Comparison of ENCODE assay signal across 13 cellular contexts in the genomic region with DNA sequence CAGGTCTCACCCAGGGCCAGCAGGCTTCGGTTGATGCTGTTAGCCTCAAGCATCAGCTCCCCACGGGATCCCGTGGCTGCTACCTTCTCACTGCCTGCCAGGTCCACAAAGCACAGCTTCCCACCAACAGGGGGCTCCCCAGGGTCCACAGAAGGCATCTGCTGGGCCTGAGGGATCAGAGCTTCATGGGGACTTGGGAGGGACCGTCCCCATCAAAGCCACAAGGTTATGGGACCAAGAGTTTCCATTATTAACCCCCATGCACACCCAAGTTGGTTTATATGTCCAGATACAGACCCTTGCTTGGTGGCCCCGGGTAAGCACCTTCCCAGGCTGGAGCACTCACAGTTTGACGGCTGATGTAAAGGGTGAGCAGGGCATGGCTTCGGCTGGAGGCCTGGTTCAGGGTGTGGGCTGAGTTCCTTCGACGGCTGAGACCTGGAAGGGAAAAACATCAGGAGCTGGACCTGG. TPM values are rescaled to one million over a fixed set of nuclear protein-coding genes. Genes with fewer than 3 reads are reported as not detected.
DNase-seq lines count a peak whose midpoint lies in the region; ATAC-seq and TF ChIP-seq lines count a peak whose summit lies in the region.
"Had no signal": no experiment of that assay in that cellular context is flagged by ENCODE, and none has a peak within 500 bp of the region (broad histone marks: within the 10 kb centered on the region; RNA-seq: fewer than 3 reads in every experiment).

No MANE protein-coding gene starts in this region.

- POLR2A ChIA-PET in activated CD4-positive, alpha-beta T cell treated with anti-CD3 and anti-CD28 coated beads for 36 hours (lab: Charles Lee), result no interaction called here

- H3K36me3 Mint-ChIP-seq in activated CD4-positive, alpha-beta T cell treated with anti-CD3 and anti-CD28 coated beads for 36 hours (ENCODE audit: low read depth), result no peaks in the 10 kb centered on the region
- H3K36me3 Mint-ChIP-seq in endodermal cell (ENCODE audit: low read depth), result peaks cover 6% of the 10 kb centered on the region
- peaks cover 2% of the 10 kb centered on the region for H3K36me3 Mint-ChIP-seq in neural progenitor cell

- DNase-seq in activated CD4-positive, alpha-beta T cell treated with anti-CD3 and anti-CD28 coated beads for 36 hours, result peak; percentile 24
- DNase-seq in activated CD4-positive, alpha-beta T cell treated with anti-CD3 and anti-CD28 coated beads for 1 hour, result no peak
- DNase-seq in HuH-7.5 (ENCODE audit: low spot score) (peak; percentile 53), endodermal cell (peak; percentile 86), neural progenitor cell (ENCODE audit: low spot score) (peak; percentile 52), T-helper 2 cell (no peak), NCI-H748 (lab: John Stamatoyannopoulos, UW; ENCODE audit: unreplicated experiment) (no peak)
- DNase-seq: caudate nucleus, NCI-H1694 treated with DMSO at 0.1 percent for 48 hours, T-helper 9 cell had no signal

- no peak overlapping the region for H3K9ac ChIP-seq in endodermal cell (ENCODE audit: extremely low read depth, low read length, poor library complexity, severe bottlenecking)
- no peak overlapping the region for H3K9ac ChIP-seq in neural progenitor cell

- peaks cover 10% of the 10 kb centered on the region for H3F3A ChIP-seq in neural progenitor cell (ENCODE audit: low read depth)

- H3K4me3 Mint-ChIP-seq in activated CD4-positive, alpha-beta T cell treated with anti-CD3 and anti-CD28 coated beads for 36 hours, result no peak overlapping the region
- H3K4me3 Mint-ChIP-seq in endodermal cell (no peak overlapping the region), neural progenitor cell (peak overlapping the region; percentile 41)

- H3K4me1 ChIP-seq in endodermal cell (ENCODE audit: control insufficient read depth, insufficient read depth, low read length) (no peaks in the 10 kb centered on the region), neural progenitor cell (peaks cover 11% of the 10 kb centered on the region)

- H3K9me3 Mint-ChIP-seq in activated CD4-positive, alpha-beta T cell treated with anti-CD3 and anti-CD28 coated beads for 36 hours (ENCODE audit: low read depth), result no peaks in the 10 kb centered on the region
- H3K9me3 Mint-ChIP-seq in endodermal cell (no peaks in the 10 kb centered on the region), neural progenitor cell (no peaks in the 10 kb centered on the region)

- no peaks in the 10 kb centered on the region for H4K20me1 ChIP-seq in neural progenitor cell (ENCODE audit: low read depth)

- H3K4me3 ChIP-seq in endodermal cell (ENCODE audit: low read length) (no peak overlapping the region), neural progenitor cell (no peak overlapping the region)
- H3K4me3 ChIP-seq: ovary had no signal

- H3K36me3 ChIP-seq in endodermal cell (ENCODE audit: control insufficient read depth, insufficient read depth, low read length) (no peaks in the 10 kb centered on the region), neural progenitor cell (no peaks in the 10 kb centered on the region)
- H3K36me3 ChIP-seq: ovary had no signal

- H3K27me3 ChIP-seq in endodermal cell (ENCODE audit: control insufficient read depth, insufficient read depth, low read length, poor library complexity, severe bottlenecking), result peaks cover 49% of the 10 kb centered on the region
- H3K27me3 ChIP-seq in neural progenitor cell, result peaks cover 56% of the 10 kb centered on the region
- H3K27me3 ChIP-seq: ovary had no signal

- peaks cover 28% of the 10 kb centered on the region for H3K27me3 Mint-ChIP-seq in activated CD4-positive, alpha-beta T cell treated with anti-CD3 and anti-CD28 coated beads for 36 hours
- peaks cover 44% of the 10 kb centered on the region for H3K27me3 Mint-ChIP-seq in endodermal cell (ENCODE audit: insufficient read depth)
- H3K27me3 Mint-ChIP-seq in neural progenitor cell (ENCODE audit: insufficient read depth, low read depth), result peaks cover 31% of the 10 kb centered on the region

- H3K9me3 ChIP-seq in endodermal cell (ENCODE audit: control insufficient read depth, low read length) (no peaks in the 10 kb centered on the region), neural progenitor cell (ENCODE audit: low read depth) (no peaks in the 10 kb centered on the region)
- H3K9me3 ChIP-seq: ovary had no signal

- 77 to 84% methylated on average over 7 to 9 of the region's 9 CpGs for WGBS in endodermal cell (ENCODE audit: insufficient coverage in 1 of 2, insufficient read length in 1 of 2), 2 experiments

- H3K79me2 ChIP-seq in neural progenitor cell (ENCODE audit: low read depth), result no peaks in the 10 kb centered on the region

- no peak for ATAC-seq in activated CD4-positive, alpha-beta T cell treated with anti-CD3 and anti-CD28 coated beads for 36 hours
- ATAC-seq in GM21737 (IDR thresholded peaks at IDR 0.05; ENCODE audit: unreplicated experiment), result no peak

- TF ChIP-seq CTCF in endodermal cell (conservative IDR thresholded peaks at IDR 0.05) (peak; percentile 79), neural progenitor cell (IDR thresholded peaks at IDR 0.05) (peak; percentile 55)

- intact Hi-C loops in activated CD4-positive, alpha-beta T cell treated with anti-CD3 and anti-CD28 coated beads for 36 hours (cut with DNase I, micrococcal nuclease), result no loop called here

- no peaks in the 10 kb centered on the region for H3K4me1 Mint-ChIP-seq in activated CD4-positive, alpha-beta T cell treated with anti-CD3 and anti-CD28 coated beads for 36 hours
- peaks cover 12% of the 10 kb centered on the region for H3K4me1 Mint-ChIP-seq in endodermal cell
- H3K4me1 Mint-ChIP-seq in neural progenitor cell, result peaks cover 13% of the 10 kb centered on the region

- H2AFZ ChIP-seq in neural progenitor cell (replicated peaks), result no peak overlapping the region

- no peak overlapping the region for H3K27ac Mint-ChIP-seq in activated CD4-positive, alpha-beta T cell treated with anti-CD3 and anti-CD28 coated beads for 36 hours
- H3K27ac Mint-ChIP-seq in endodermal cell (no peak overlapping the region), neural progenitor cell (no peak overlapping the region)

- no peak overlapping the region for H3K4me2 ChIP-seq in neural progenitor cell

- H3K27ac ChIP-seq in endodermal cell (ENCODE audit: low read depth, low read length) (no peak overlapping the region), neural progenitor cell (no peak overlapping the region)
- H3K27ac ChIP-seq: ovary had no signal

- CTCF ChIA-PET in activated CD4-positive, alpha-beta T cell treated with anti-CD3 and anti-CD28 coated beads for 36 hours (lab: Charles Lee), result interaction anchor here (0.6 to 2.5 kb wide), 4 partner anchors 12 to 208 kb away, joined by 3 to 10 read pairs (median 5); no protein-coding TSS in a partner anchor

RNA-seq across cellular contexts. Expression of gene KIF12, which starts 3.0 kb away (rescaled TPM):
- total RNA-seq in activated CD4-positive, alpha-beta T cell treated with anti-CD3 and anti-CD28 coated beads for 36 hours, result not detected
- total RNA-seq in endodermal cell (10 to 100 TPM; 11.4 to 16.3 TPM), neural progenitor cell (ENCODE audit: low replicate concordance) (0.56 and 0.59 TPM in 2 replicates)
- polyA plus RNA-seq in endodermal cell (2013, experiment 1 of 2), result 3.3 TPM
- polyA plus RNA-seq in endodermal cell (2013, experiment 2 of 2), result 4.1 TPM
- total RNA-seq: HT1080 had no signal

RNA-seq across cellular contexts. Expression of gene AMBP, which starts 18.0 kb away (rescaled TPM):
- total RNA-seq in activated CD4-positive, alpha-beta T cell treated with anti-CD3 and anti-CD28 coated beads for 36 hours, result not detected
- 1 to 10 TPM in 1 of 2 donors, under 1 TPM in 1; 0.68 to 2.9 TPM for total RNA-seq in endodermal cell
- 0.32 TPM for polyA plus RNA-seq in endodermal cell (2013, experiment 1 of 2)
- polyA plus RNA-seq in endodermal cell (2013, experiment 2 of 2), result 0.58 TPM
- total RNA-seq in neural progenitor cell (ENCODE audit: low replicate concordance), result 0.56 TPM in 1 of 2 replicates, not detected in the other

RNA-seq across cellular contexts. Expression of gene COL27A1, which starts 59.3 kb away (rescaled TPM):
- total RNA-seq in activated CD4-positive, alpha-beta T cell treated with anti-CD3 and anti-CD28 coated beads for 36 hours, result 1 to 10 TPM; 8.9 to 9.1 TPM
- total RNA-seq in endodermal cell (10 to 100 TPM; 43.8 to 69.5 TPM), neural progenitor cell (ENCODE audit: low replicate concordance) (4.3 and 16.2 TPM in 2 replicates)
- polyA plus RNA-seq in endodermal cell (2013, experiment 1 of 2), result 27.0 TPM
- polyA plus RNA-seq in endodermal cell (2013, experiment 2 of 2), result 29.4 TPM

Comparison
In these comparisons a context has a peak if more than half of its experiments do, and no peak if none do; other contexts are left out.
1. DNase-seq: peak in activated CD4-positive, alpha-beta T cell treated with anti-CD3 and anti-CD28 coated beads for 36 hours (single experiment), HuH-7.5 (single experiment), endodermal cell (single experiment) and neural progenitor cell (single experiment); none in activated CD4-positive, alpha-beta T cell treated with anti-CD3 and anti-CD28 coated beads for 1 hour (single experiment), T-helper 2 cell (0 of 5) and NCI-H748 (single experiment).